ENCODE assay signal across 9 cellular contexts in genomic region chr11:121321614-121322243, GRCh38. TPM values are rescaled to one million over a fixed set of nuclear protein-coding genes. Genes with fewer than 3 reads are reported as not detected.
DNase-seq lines count a peak whose midpoint lies in the region; ATAC-seq, FAIRE-seq and TF ChIP-seq lines count a peak whose summit lies in the region.
"Had no signal": no experiment of that assay in that cellular context is flagged by ENCODE, and none has a peak within 500 bp of the region (broad histone marks: within the 10 kb centered on the region; RNA-seq: fewer than 3 reads in every experiment).

No MANE protein-coding gene starts in this region.

- no peaks in the 10 kb centered on the region for H3K27me3 ChIP-seq in small intestine (ENCODE audit: control insufficient read depth in 2 of 2, insufficient read depth in 2 of 2, low read length in 2 of 2)

- no peak overlapping the region for H3K27ac ChIP-seq in small intestine (ENCODE audit: low read depth in 1 of 2, low read length in 1 of 2)
- H3K27ac ChIP-seq: BLaER1 treated with 17β-estradiol and CSF1 and Interleukin-3, amounts not matched to agents 10 nM and 100 nM had no signal

- POLR2A ChIA-PET in activated CD8-positive, alpha-beta T cell treated with anti-CD3 and anti-CD28 coated beads for 36 hours (lab: Charles Lee): no interaction called here

- no peaks in the 10 kb centered on the region for H3K27me3 Mint-ChIP-seq in activated CD8-positive, alpha-beta T cell treated with anti-CD3 and anti-CD28 coated beads for 36 hours

- CTCF ChIA-PET in activated CD8-positive, alpha-beta T cell treated with anti-CD3 and anti-CD28 coated beads for 36 hours (lab: Charles Lee): interaction anchor here (0.7 to 1.3 kb wide), 2 partner anchors 29 to 269 kb away, joined by 3 to 6 read pairs; partner anchors contain the start of gene SC5D

- peak; percentile 56 for ATAC-seq in GM21717 (IDR thresholded peaks at IDR 0.05; ENCODE audit: unreplicated experiment)
- ATAC-seq in activated CD8-positive, alpha-beta T cell treated with anti-CD3 and anti-CD28 coated beads for 36 hours: peak; percentile 82
- ATAC-seq in left cardiac atrium: peak; percentile 86 to 91
- ATAC-seq in HG02571 (IDR thresholded peaks at IDR 0.05; ENCODE audit: unreplicated experiment): no peak

- DNase-seq in NCI-H2081 (lab: John Stamatoyannopoulos, UW) (peak; percentile 10 to 32), NCI-H2081 treated with DMSO at 0.1 percent for 48 hours (lab: John Stamatoyannopoulos, UW) (no peak), NCI-H1930 (lab: John Stamatoyannopoulos, UW) (peak; percentile 6 to 58), left cardiac atrium (peak; percentile 31), small intestine (peak; percentile 68)
- peak; percentile 42 for DNase-seq in activated CD8-positive, alpha-beta T cell treated with anti-CD3 and anti-CD28 coated beads for 36 hours

- no peak for FAIRE-seq in small intestine (lab: Jason Lieb, UNC)

- no peaks in the 10 kb centered on the region for H3K36me3 ChIP-seq in small intestine (ENCODE audit: control insufficient read depth in 2 of 2, insufficient read depth in 2 of 2, low read length in 2 of 2)
- H3K36me3 ChIP-seq: BLaER1 treated with 17β-estradiol and CSF1 and Interleukin-3, amounts not matched to agents 10 nM and 100 nM had no signal

- H3K4me1 Mint-ChIP-seq in activated CD8-positive, alpha-beta T cell treated with anti-CD3 and anti-CD28 coated beads for 36 hours (ENCODE audit: low read depth): peaks cover 20% of the 10 kb centered on the region

- no peak overlapping the region for H3K4me3 ChIP-seq in small intestine (ENCODE audit: low read depth in 1 of 2, low read length in 2 of 2)
- H3K4me3 ChIP-seq: BLaER1 treated with 17β-estradiol and CSF1 and Interleukin-3, amounts not matched to agents 10 nM and 100 nM had no signal

- no peak overlapping the region for H3K4me3 Mint-ChIP-seq in activated CD8-positive, alpha-beta T cell treated with anti-CD3 and anti-CD28 coated beads for 36 hours

- H3K36me3 Mint-ChIP-seq in activated CD8-positive, alpha-beta T cell treated with anti-CD3 and anti-CD28 coated beads for 36 hours (ENCODE audit: low read depth): no peaks in the 10 kb centered on the region

- H3K9me3 Mint-ChIP-seq in activated CD8-positive, alpha-beta T cell treated with anti-CD3 and anti-CD28 coated beads for 36 hours: no peaks in the 10 kb centered on the region

- no peaks in the 10 kb centered on the region for H3K4me1 ChIP-seq in small intestine (ENCODE audit: control insufficient read depth in 2 of 2, insufficient read depth in 1 of 2, low read depth in 1 of 2, low read length in 1 of 2)

- intact Hi-C loops in activated CD8-positive, alpha-beta T cell treated with anti-CD3 and anti-CD28 coated beads for 36 hours (cut with micrococcal nuclease): loop anchor here (10.0 kb wide), 1 partner anchor 133 kb away; the partner anchor contains the start of genes SORL1 and SORL1-AS1
- intact Hi-C loops in left cardiac atrium (cut with DNase I): loop anchor here (2.0 to 10.0 kb wide), 4 partner anchors 103 to 269 kb away; partner anchors contain the start of genes SORL1 (in 1 of the 2) and SORL1-AS1 (in 1 of the 2)

- H3K9me3 ChIP-seq in small intestine (ENCODE audit: control insufficient read depth, low read depth): no peaks in the 10 kb centered on the region
- H3K9me3 ChIP-seq: BLaER1 treated with 17β-estradiol and CSF1 and Interleukin-3, amounts not matched to agents 10 nM and 100 nM had no signal

- 22 to 30% (median 30%) methylated on average over 7 of the region's 7 CpGs for WGBS in small intestine, 3 donors

- TF ChIP-seq CTCF in activated CD8-positive, alpha-beta T cell treated with anti-CD3 and anti-CD28 coated beads for 36 hours (IDR thresholded peaks at IDR 0.05): no peak

- H3K27ac Mint-ChIP-seq in activated CD8-positive, alpha-beta T cell treated with anti-CD3 and anti-CD28 coated beads for 36 hours: no peak overlapping the region

RNA-seq across cellular contexts. Expression of gene SC5D, which starts 29.2 kb away (rescaled TPM):
- 10 to 100 TPM; 18.2 to 20.5 TPM for total RNA-seq in activated CD8-positive, alpha-beta T cell treated with anti-CD3 and anti-CD28 coated beads for 36 hours
- 10 to 100 TPM; 26.2 to 29.5 TPM for total RNA-seq in left cardiac atrium
- polyA plus RNA-seq in small intestine: 10 to 100 TPM; 17.8 to 29.0 (median 23.7) TPM
